24 cellular contexts compared by ENCODE assay signal in genomic region chr5:86885489-86886225, GRCh38.
"Had no signal": no experiment of that assay in that cellular context is flagged by ENCODE, and none has a peak within 500 bp of the region (broad histone marks: within the 10 kb centered on the region; RNA-seq: fewer than 3 reads in every experiment).

No MANE protein-coding gene starts in this region.

- H3K27me3 Mint-ChIP-seq: stimulated activated naive CD8-positive, alpha-beta T cell treated with anti-CD3 and anti-CD28 coated beads, Interleukin-15, amount 100 ng/mL, for 72 hours had no signal

- H3K4me1 Mint-ChIP-seq: activated CD4-positive, alpha-beta T cell treated with anti-CD3 and anti-CD28 coated beads, Interleukin-2, amount 10 ng/mL, durations not matched to agents 7 days and 5 days; naive B cell; stimulated activated naive CD8-positive, alpha-beta T cell treated with anti-CD3 and anti-CD28 coated beads, Interleukin-15, amount 100 ng/mL, for 72 hours had no signal

- DNase-seq: activated CD4-positive, alpha-beta T cell treated with anti-CD3 and anti-CD28 coated beads, Interleukin-2, amount 10 ng/mL, durations not matched to agents 7 days and 5 days; activated CD8-positive, alpha-beta T cell treated with anti-CD3 and anti-CD28 coated beads, Interleukin-2, amount 10 ng/mL, durations not matched to agents 7 days and 5 days; activated naive CD4-positive, alpha-beta T cell treated with anti-CD3 and anti-CD28 coated beads for 36 hours; activated T-cell treated with anti-CD3 and anti-CD28 coated beads, Interleukin-2, amount 50 U/mL, for 24 hours; body of pancreas; central memory CD4-positive, alpha-beta T cell; endodermal cell; erythroblast; heart left ventricle; left ventricle myocardium superior; mesenchymal stem cell; mucosa of descending colon; naive B cell; psoas muscle; right lobe of liver; small intestine; stimulated activated CD4-positive, alpha-beta T cell treated with anti-CD3 and anti-CD28 coated beads, Interleukin-15, amount 100 ng/mL, for 24 hours; stimulated activated CD4-positive, alpha-beta T cell treated with anti-CD3 and anti-CD28 coated beads, Interleukin-2, amount 100 ng/mL, for 48 hours; stimulated activated naive CD8-positive, alpha-beta T cell treated with anti-CD3 and anti-CD28 coated beads, Interleukin-15, amount 100 ng/mL, for 72 hours; transverse colon; uterus had no signal

- H3K9me3 Mint-ChIP-seq: activated CD4-positive, alpha-beta T cell treated with anti-CD3 and anti-CD28 coated beads, Interleukin-2, amount 10 ng/mL, durations not matched to agents 7 days and 5 days; activated naive CD4-positive, alpha-beta T cell treated with anti-CD3 and anti-CD28 coated beads for 36 hours; activated T-cell treated with anti-CD3 and anti-CD28 coated beads, Interleukin-2, amount 50 U/mL, for 24 hours; naive B cell; neural crest cell; stimulated activated naive CD8-positive, alpha-beta T cell treated with anti-CD3 and anti-CD28 coated beads, Interleukin-15, amount 100 ng/mL, for 72 hours had no signal

- ATAC-seq: activated CD4-positive, CD25-positive, alpha-beta regulatory T cell treated with anti-CD3 and anti-CD28 coated beads, Interleukin-2, amount 50 U/mL, for 24 hours; activated CD8-positive, alpha-beta T cell treated with anti-CD3 and anti-CD28 coated beads, Interleukin-2, amount 10 ng/mL, durations not matched to agents 7 days and 5 days; body of pancreas; gastroesophageal sphincter; heart left ventricle; left ventricle myocardium superior; mucosa of descending colon; psoas muscle; stimulated activated naive CD8-positive, alpha-beta T cell treated with anti-CD3 and anti-CD28 coated beads, Interleukin-15, amount 100 ng/mL, for 72 hours had no signal

- H3K4me3 Mint-ChIP-seq: activated CD4-positive, alpha-beta T cell treated with anti-CD3 and anti-CD28 coated beads, Interleukin-2, amount 10 ng/mL, durations not matched to agents 7 days and 5 days; activated CD8-positive, alpha-beta T cell treated with anti-CD3 and anti-CD28 coated beads, Interleukin-2, amount 10 ng/mL, durations not matched to agents 7 days and 5 days; activated naive CD4-positive, alpha-beta T cell treated with anti-CD3 and anti-CD28 coated beads for 36 hours; activated T-cell treated with anti-CD3 and anti-CD28 coated beads, Interleukin-2, amount 50 U/mL, for 24 hours; endodermal cell; naive B cell; neural crest cell; stimulated activated naive CD8-positive, alpha-beta T cell treated with anti-CD3 and anti-CD28 coated beads, Interleukin-15, amount 100 ng/mL, for 72 hours had no signal

- H3K36me3 Mint-ChIP-seq: naive B cell had no signal
